27 cellular contexts compared by ENCODE assay signal in the genomic region with DNA sequence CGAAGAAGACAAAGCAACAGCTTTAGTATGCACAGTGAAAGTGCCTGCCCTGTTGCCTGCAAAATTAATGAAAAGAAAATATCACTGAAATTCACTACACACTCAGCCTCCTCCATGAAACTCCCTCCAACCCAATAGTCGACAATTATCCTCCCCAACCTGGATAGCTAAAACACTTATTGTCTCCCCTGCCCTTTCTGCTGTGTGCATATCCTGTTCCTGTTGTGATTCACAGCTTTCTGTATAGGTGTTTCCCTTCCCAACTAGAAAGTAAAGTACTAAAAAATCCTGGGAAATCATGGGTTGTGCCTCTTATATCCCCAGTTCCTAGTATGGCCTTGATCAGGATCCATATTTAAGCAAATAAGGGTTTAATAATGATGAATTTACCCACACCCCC.
DNase-seq lines count a peak whose midpoint lies in the region; ATAC-seq, FAIRE-seq and TF ChIP-seq lines count a peak whose summit lies in the region.
"Had no signal": no experiment of that assay in that cellular context is flagged by ENCODE, and none has a peak within 500 bp of the region (broad histone marks: within the 10 kb centered on the region; RNA-seq: fewer than 3 reads in every experiment).

No MANE protein-coding gene starts in this region.

- no peak for FAIRE-seq in H1 (lab: Jason Lieb, UNC)
- FAIRE-seq: G401.6 had no signal

- no peak for TF ChIP-seq POLR2A in H1 (IDR thresholded peaks at IDR 0.05; ENCODE audit: control extremely low read depth in 1 of 2, low read depth in 2 of 2, low read length in 2 of 2)

- H3K4me1 Mint-ChIP-seq in glutamatergic neuron (ENCODE audit: low read depth, unreplicated experiment), result no peaks in the 10 kb centered on the region
- H3K4me1 Mint-ChIP-seq: B cell, IgD-negative memory B cell had no signal

- H3K36me3 ChIP-seq in SK-N-SH (replicated peaks in 1 of 2; ENCODE audit: control insufficient read depth in 1 of 2, insufficient read depth in 2 of 2, low read length in 1 of 2) (no peaks in the 10 kb centered on the region), H1 (ENCODE audit: control insufficient read depth in 2 of 4, insufficient read depth in 4 of 4, low read length in 3 of 4) (no peaks in the 10 kb centered on the region; a peak in 2 of 8 replicates), iPS-20b (ENCODE audit: insufficient read depth, low read depth, low read length) (no peaks in the 10 kb centered on the region), osteoblast (ENCODE audit: insufficient read depth, low read length) (no peaks in the 10 kb centered on the region)
- H3K36me3 ChIP-seq: Peyer's patch had no signal

- H3K4me2 ChIP-seq in SK-N-SH (no peak overlapping the region), H1 (ENCODE audit: insufficient read depth in 1 of 2, low read depth in 2 of 2, low read length in 2 of 2) (no peak overlapping the region; a peak in 1 of 4 replicates), osteoblast (ENCODE audit: insufficient read depth, low read length) (no peak overlapping the region)
- H3K4me2 ChIP-seq: KMS-11 had no signal

- no peak for ATAC-seq in SK-N-SH treated with all-trans-retinoic acid at 6 μM for 48 hours
- ATAC-seq in GM19397 (IDR thresholded peaks at IDR 0.05; ENCODE audit: unreplicated experiment), result no peak
- no peak for ATAC-seq in GM18519 (IDR thresholded peaks at IDR 0.05; ENCODE audit: low FRiP score, unreplicated experiment)
- ATAC-seq: CD8-positive, alpha-beta T cell had no signal

- H3K27ac ChIP-seq in SK-N-SH (ENCODE audit: low read depth in 2 of 2, low read length in 1 of 2) (no peak overlapping the region), H1 (ENCODE audit: low read depth, low read length) (no peak overlapping the region), iPS-20b (ENCODE audit: low read length) (no peak overlapping the region), osteoblast (ENCODE audit: low read depth, low read length) (no peak overlapping the region)
- H3K27ac ChIP-seq: 22Rv1, C4-2B, KMS-11, Peyer's patch had no signal

- no peaks in the 10 kb centered on the region for H3K23me2 ChIP-seq in H1 (ENCODE audit: low read depth, low read length)

- H3K79me1 ChIP-seq in H1 (ENCODE audit: low read depth, low read length), result no peaks in the 10 kb centered on the region

- no peak overlapping the region for H3K14ac ChIP-seq in H1 (ENCODE audit: insufficient read length)

- H2BK15ac ChIP-seq in H1 (ENCODE audit: low read length), result no peak overlapping the region

- CTCF ChIA-PET in SK-N-SH (lab: Yijun Ruan, JAX), result no interaction called here
- CTCF ChIA-PET in H1 (lab: Charles Lee; ENCODE audit: partially characterized antibody), result interaction anchor here (0.7 to 0.8 kb wide), 3 partner anchors 18 to 1765 kb away, joined by 3 to 4 read pairs (median 3); no protein-coding TSS in a partner anchor

- H3K4me1 ChIP-seq in SK-N-SH (ENCODE audit: control insufficient read depth in 1 of 2, insufficient read depth in 2 of 2, low read depth in 1 of 2, low read length in 1 of 2), result no peaks in the 10 kb centered on the region
- H3K4me1 ChIP-seq in H1 (replicated peaks in 1 of 4; ENCODE audit: control insufficient read depth in 3 of 4, insufficient read depth in 4 of 4, low read length in 3 of 4), result peaks cover 0 to 5% (median 2%) of the 10 kb centered on the region in 4 experiments; a peak in 3 of 7 replicates
- peaks cover 8% of the 10 kb centered on the region; the same call in 1 of the 2 replicates for H3K4me1 ChIP-seq in iPS-20b (ENCODE audit: insufficient read depth, low read length)
- peaks cover 7% of the 10 kb centered on the region for H3K4me1 ChIP-seq in osteoblast (ENCODE audit: insufficient read depth, low read length)
- H3K4me1 ChIP-seq: Caco-2, Peyer's patch had no signal

- no peak overlapping the region for H2AK5ac ChIP-seq in H1 (ENCODE audit: low read depth, low read length)

- peak overlapping the region; percentile 26; the same call in 1 of the 2 replicates for H2AFZ ChIP-seq in SK-N-SH (ENCODE audit: low read depth)
- H2AFZ ChIP-seq in H1 (ENCODE audit: low read length), result no peak overlapping the region
- peak overlapping the region; percentile 31 for H2AFZ ChIP-seq in osteoblast (ENCODE audit: low read length)

- H3K9me2 ChIP-seq in SK-N-SH, result no peaks in the 10 kb centered on the region

- H3K18ac ChIP-seq in H1 (ENCODE audit: extremely low read depth, low read length), result no peak overlapping the region; the same call in 1 of the 2 replicates

- H3K9me3 Mint-ChIP-seq in glutamatergic neuron (ENCODE audit: unreplicated experiment), result no peaks in the 10 kb centered on the region

- H3K9me3 ChIP-seq in SK-N-SH (no peaks in the 10 kb centered on the region), H1 (ENCODE audit: insufficient read depth in 2 of 2, low read depth in 1 of 2, low read length in 1 of 2) (peaks cover 0 to 2% of the 10 kb centered on the region in 2 experiments; a peak in 1 of 4 replicates), iPS-20b (ENCODE audit: insufficient read depth, low read depth, low read length) (peaks cover 6% of the 10 kb centered on the region; the same call in 1 of the 2 replicates), osteoblast (ENCODE audit: low read depth, low read length) (no peaks in the 10 kb centered on the region)
- H3K9me3 ChIP-seq: Caco-2, Peyer's patch had no signal

- no peak for TF ChIP-seq CTCF in SK-N-SH (IDR thresholded peaks at IDR 0.05)
- TF ChIP-seq CTCF in H1 (IDR thresholded peaks at IDR 0.05; ENCODE audit: control extremely low read depth in 1 of 3, insufficient read depth in 1 of 3, low read depth in 1 of 3, low read length in 3 of 3), result no peak
- TF ChIP-seq CTCF in osteoblast (IDR thresholded peaks at IDR 0.05; ENCODE audit: extremely low read depth, low read depth, low read length), result no peak
- no peak for TF ChIP-seq CTCF in glutamatergic neuron (IDR thresholded peaks at IDR 0.05; ENCODE audit: partially characterized antibody, unreplicated experiment)

- no peak overlapping the region for H2BK20ac ChIP-seq in H1 (ENCODE audit: low read length)

- no peak overlapping the region for H4K8ac ChIP-seq in H1 (ENCODE audit: extremely low read depth, insufficient read depth, low read length)

- H3K56ac ChIP-seq in H1 (replicated peaks; ENCODE audit: insufficient read length, low read depth, low read length), result no peak overlapping the region

- no peak overlapping the region for H4K5ac ChIP-seq in H1 (ENCODE audit: insufficient read length, low read depth, low read length)

- WGBS in SK-N-SH (ENCODE audit: low lambda C conversion rate), result 80% methylated on average over 2 of the region's 2 CpGs
- WGBS in H1 (ENCODE audit: extremely low coverage in 1 of 2, insufficient coverage in 1 of 2, insufficient read length in 1 of 2, insufficient replicate concordance in 2 of 2, low coverage in 1 of 2, low lambda C conversion rate in 2 of 2, missing lambda C conversion rate in 1 of 2), 2 experiments, result 64% methylated on average over 2 of the region's 2 CpGs; no CpG with 5 or more reads in 1 of the 2 experiments

- no peak overlapping the region for H2BK120ac ChIP-seq in H1 (replicated peaks; ENCODE audit: low read depth, low read length)

- H3K36me3 Mint-ChIP-seq in glutamatergic neuron (ENCODE audit: unreplicated experiment), result no peaks in the 10 kb centered on the region

- no peak overlapping the region for H3K4ac ChIP-seq in H1 (replicated peaks; ENCODE audit: insufficient read length, low read depth, low read length)

- H3K27me3 Mint-ChIP-seq in glutamatergic neuron (ENCODE audit: unreplicated experiment), result no peaks in the 10 kb centered on the region
- H3K27me3 Mint-ChIP-seq: B cell had no signal

- H3K9ac ChIP-seq in SK-N-SH (no peak overlapping the region), H1 (replicated peaks in 1 of 4; ENCODE audit: extremely low read depth in 1 of 4, low read depth in 3 of 4, low read length in 3 of 4) (no peak overlapping the region), iPS-20b (ENCODE audit: low read depth, low read length) (peak overlapping the region; percentile 23; the same call in 1 of the 2 replicates)
- H3K9ac ChIP-seq: KMS-11 had no signal

- H3K27ac Mint-ChIP-seq in glutamatergic neuron (ENCODE audit: unreplicated experiment), result no peak overlapping the region
- H3K27ac Mint-ChIP-seq: B cell; CD8-positive, alpha-beta T cell had no signal

- H2BK5ac ChIP-seq in H1 (ENCODE audit: low read depth, low read length), result peak overlapping the region; percentile 71

- H2BK12ac ChIP-seq in H1 (ENCODE audit: low read depth, low read length), result no peak overlapping the region; the same call in 1 of the 2 replicates

- H4K20me1 ChIP-seq in SK-N-SH (ENCODE audit: insufficient read depth) (no peaks in the 10 kb centered on the region), H1 (replicated peaks in 1 of 2; ENCODE audit: control insufficient read depth in 1 of 2, insufficient read depth in 2 of 2, low read length in 2 of 2) (no peaks in the 10 kb centered on the region), osteoblast (ENCODE audit: insufficient read depth, low read length) (no peaks in the 10 kb centered on the region)

- TF ChIP-seq RAD21 in SK-N-SH (IDR thresholded peaks at IDR 0.05; ENCODE audit: low read length) (no peak), H1 (IDR thresholded peaks at IDR 0.05 in 1 of 2, conservative IDR thresholded peaks at IDR 0.05 in 1 of 2; ENCODE audit: low read depth in 2 of 2, low read length in 2 of 2) (no peak)

- H3K27me3 ChIP-seq in SK-N-SH (ENCODE audit: insufficient read depth), result no peaks in the 10 kb centered on the region
- peaks cover 0 to 1% (median 0%) of the 10 kb centered on the region in 4 experiments; a peak in 1 of 7 replicates for H3K27me3 ChIP-seq in H1 (replicated peaks in 1 of 4; ENCODE audit: control insufficient read depth in 3 of 4, extremely low read depth in 1 of 4, insufficient read depth in 3 of 4, low read length in 3 of 4)
- H3K27me3 ChIP-seq in iPS-20b (ENCODE audit: insufficient read depth, low read length), result no peaks in the 10 kb centered on the region
- no peaks in the 10 kb centered on the region for H3K27me3 ChIP-seq in osteoblast (ENCODE audit: insufficient read depth, low read length)
- H3K27me3 ChIP-seq: Peyer's patch had no signal

- DNase-seq in SK-N-SH (no peak), H1 (ENCODE audit: low read depth in 1 of 2, low spot score in 2 of 2) (no peak), osteoblast (ENCODE audit: insufficient read length, low spot score, missing footprints) (no peak), glutamatergic neuron (no peak)
- DNase-seq: Caco-2; CD8-positive, alpha-beta T cell; MM.1S; NCI-H1048; NCI-H1417; NCI-H1694 treated with DMSO at 0.1 percent for 48 hours; NCI-H2081; NCI-H2171; NCI-H226; NCI-H510A; NCI-H69; OCI-M1; Peyer's patch had no signal

- no peak overlapping the region for H3K4me3 ChIP-seq in SK-N-SH (ENCODE audit: low read depth in 2 of 2, low read length in 1 of 2)
- H3K4me3 ChIP-seq in H1 (ENCODE audit: extremely low read depth in 1 of 4, insufficient read depth in 2 of 4, low read depth in 3 of 4, low read length in 4 of 4), result no peak overlapping the region
- H3K4me3 ChIP-seq in iPS-20b (ENCODE audit: low read length), result no peak overlapping the region
- H3K4me3 ChIP-seq in osteoblast (ENCODE audit: insufficient read depth, low read length), result no peak overlapping the region
- H3K4me3 ChIP-seq: Peyer's patch had no signal

- H3K79me2 ChIP-seq in SK-N-SH (ENCODE audit: insufficient read depth) (no peaks in the 10 kb centered on the region), H1 (ENCODE audit: control insufficient read depth in 1 of 2, insufficient read depth in 2 of 2, low read length in 2 of 2) (no peaks in the 10 kb centered on the region), osteoblast (ENCODE audit: insufficient read depth, low read length) (no peaks in the 10 kb centered on the region)

- TF ChIP-seq EP300 in SK-N-SH (IDR thresholded peaks at IDR 0.05; ENCODE audit: borderline replicate concordance in 1 of 2, low read depth in 1 of 2, low read length in 1 of 2), result no peak
- TF ChIP-seq EP300 in H1 (IDR thresholded peaks at IDR 0.05; ENCODE audit: borderline replicate concordance in 1 of 2, low read depth in 2 of 2, low read length in 2 of 2), result no peak

- H3F3A ChIP-seq in SK-N-SH (replicated peaks; ENCODE audit: insufficient read depth), result no peaks in the 10 kb centered on the region

- no peak overlapping the region for H3K23ac ChIP-seq in H1 (ENCODE audit: insufficient read length)

- POLR2A ChIA-PET in SK-N-SH (lab: Yijun Ruan, JAX), result no interaction called here
- POLR2A ChIA-PET in H1 (lab: Charles Lee; ENCODE audit: partially characterized antibody), result no interaction called here

- no peak overlapping the region for H4K91ac ChIP-seq in H1 (replicated peaks; ENCODE audit: insufficient read length, low read length)

- no peak overlapping the region for H3K4me3 Mint-ChIP-seq in glutamatergic neuron (ENCODE audit: unreplicated experiment)
- H3K4me3 Mint-ChIP-seq: B cell; CD8-positive, alpha-beta T cell; IgD-negative memory B cell had no signal
